Comparison of ENCODE assay signal across 8 cellular contexts in the genomic region with DNA sequence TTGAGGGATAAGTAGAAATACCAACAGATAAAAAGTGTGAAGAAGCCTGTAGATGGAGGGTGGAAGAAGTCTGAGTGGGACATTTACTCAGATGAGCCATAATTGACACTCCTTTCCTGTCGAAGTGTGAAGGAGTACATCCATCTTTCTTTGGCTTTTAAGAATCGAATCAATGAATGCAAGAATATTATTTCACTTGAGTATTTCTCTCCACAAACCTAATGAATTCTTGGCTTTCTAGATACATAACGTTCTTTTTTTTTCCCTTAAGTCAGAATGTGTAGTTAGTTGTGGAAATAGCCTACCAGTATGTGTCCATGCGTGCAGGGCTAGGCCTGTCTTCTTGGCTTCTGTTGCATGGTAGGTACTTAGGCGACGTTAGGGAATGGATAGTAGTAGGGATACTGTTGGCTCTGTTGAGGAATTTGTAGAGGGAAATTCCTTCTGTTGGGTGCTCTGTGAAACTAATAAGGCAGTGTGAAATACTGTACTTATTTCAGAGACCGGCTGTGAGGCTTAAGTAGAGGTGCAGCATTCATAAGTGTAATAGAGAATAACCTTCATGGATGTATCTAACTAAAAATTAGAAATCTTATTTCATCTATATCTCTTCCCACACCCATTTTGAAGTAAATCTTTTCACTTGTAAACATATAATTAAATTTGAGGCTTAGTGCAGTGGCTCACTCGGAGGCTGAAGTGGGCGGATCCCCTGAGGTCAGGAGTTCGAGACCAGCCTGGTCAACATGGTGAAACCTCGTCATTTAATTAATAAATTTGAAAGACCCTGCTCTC. TPM values are rescaled to one million over a fixed set of nuclear protein-coding genes. Genes with fewer than 3 reads are reported as not detected.
DNase-seq lines count a peak whose midpoint lies in the region; ATAC-seq and TF ChIP-seq lines count a peak whose summit lies in the region.

No MANE protein-coding gene starts in this region.

- H3K9me3 ChIP-seq in OCI-LY7 (ENCODE audit: low read length) (no peaks in the 10 kb centered on the region), endodermal cell (ENCODE audit: control insufficient read depth, low read length) (no peaks in the 10 kb centered on the region)

- H2AFZ ChIP-seq in OCI-LY7 (ENCODE audit: low read length), result no peak overlapping the region

- POLR2A ChIA-PET in OCI-LY7 (lab: Charles Lee), result no interaction called here

- H3K4me2 ChIP-seq in OCI-LY7 (ENCODE audit: low read length), result peak overlapping the region; percentile 93

- no peak for TF ChIP-seq CTCF in OCI-LY7 (conservative IDR thresholded peaks at IDR 0.05; ENCODE audit: low read length)
- no peak for TF ChIP-seq CTCF in endodermal cell (conservative IDR thresholded peaks at IDR 0.05)
- no peak for TF ChIP-seq CTCF in osteocyte (IDR thresholded peaks at IDR 0.05)

- H3K27ac Mint-ChIP-seq in endodermal cell (peak overlapping the region; percentile 91), osteocyte (ENCODE audit: unreplicated experiment) (peak overlapping the region; percentile 100)

- H3K36me3 Mint-ChIP-seq in endodermal cell (ENCODE audit: low read depth), result peaks cover 52% of the 10 kb centered on the region
- peaks cover 25% of the 10 kb centered on the region for H3K36me3 Mint-ChIP-seq in osteocyte (ENCODE audit: unreplicated experiment)

- 65 to 75% methylated on average over 7 to 11 of the region's 11 CpGs for WGBS in endodermal cell (ENCODE audit: insufficient coverage in 1 of 2, insufficient read length in 1 of 2), 2 experiments

- peaks cover 35% of the 10 kb centered on the region for H3K4me1 Mint-ChIP-seq in endodermal cell
- peaks cover 73% of the 10 kb centered on the region for H3K4me1 Mint-ChIP-seq in osteocyte (ENCODE audit: unreplicated experiment)

- H4K20me1 ChIP-seq in OCI-LY7 (ENCODE audit: insufficient read depth, low read length), result peaks cover 31% of the 10 kb centered on the region

- intact Hi-C loops in OCI-LY7 (cut with micrococcal nuclease; ENCODE audit: unreplicated experiment), result loop anchor here (2.0 kb wide), 1 partner anchor 73 kb away; a partner anchor contains a TSS

- H3K79me2 ChIP-seq in OCI-LY7 (ENCODE audit: insufficient read depth, low read depth, low read length), result peaks cover 55% of the 10 kb centered on the region

- peaks cover 72% of the 10 kb centered on the region for H3K36me3 ChIP-seq in OCI-LY7 (ENCODE audit: insufficient read depth, low read length)
- peaks cover 54% of the 10 kb centered on the region for H3K36me3 ChIP-seq in endodermal cell (ENCODE audit: control insufficient read depth, insufficient read depth, low read length)

- CTCF ChIA-PET in OCI-LY7 (lab: Charles Lee; ENCODE audit: unreplicated experiment), result no interaction called here

- H3K9me2 ChIP-seq in OCI-LY7 (ENCODE audit: insufficient read depth, low read length), result no peaks in the 10 kb centered on the region

- no peaks in the 10 kb centered on the region for H3K9me3 Mint-ChIP-seq in endodermal cell
- H3K9me3 Mint-ChIP-seq in osteocyte (ENCODE audit: unreplicated experiment), result no peaks in the 10 kb centered on the region

- H3K27ac ChIP-seq in OCI-LY7 (ENCODE audit: low read depth, low read length, poor library complexity, severe bottlenecking), result peak overlapping the region; percentile 93
- no peak overlapping the region for H3K27ac ChIP-seq in endodermal cell (ENCODE audit: low read depth, low read length)

- DNase-seq in ELR (ENCODE audit: low read depth) (peak; percentile 31), OCI-LY7 (ENCODE audit: low spot score) (peak; percentile 32), endodermal cell (no peak), osteocyte (ENCODE audit: extremely low spot score, unreplicated experiment) (no peak), MV-4-11 (lab: John Stamatoyannopoulos, UW) (no peak), NCI-H226 (no peak)
- DNase-seq in activated effector memory CD4-positive, alpha-beta T cell treated with Interleukin-2 at 50 U/mL for 16 hours, result no peak

- no peaks in the 10 kb centered on the region for H3K27me3 ChIP-seq in endodermal cell (ENCODE audit: control insufficient read depth, insufficient read depth, low read length, poor library complexity, severe bottlenecking)

- H3K4me3 Mint-ChIP-seq in endodermal cell, result peak overlapping the region; percentile 98
- H3K4me3 Mint-ChIP-seq in osteocyte (ENCODE audit: unreplicated experiment), result peak overlapping the region; percentile 100

- H3K27me3 Mint-ChIP-seq in endodermal cell (ENCODE audit: insufficient read depth) (no peaks in the 10 kb centered on the region), osteocyte (ENCODE audit: unreplicated experiment) (no peaks in the 10 kb centered on the region)

- peak overlapping the region; percentile 91 for H3K9ac ChIP-seq in endodermal cell (ENCODE audit: extremely low read depth, low read length, poor library complexity, severe bottlenecking)

- H3K4me1 ChIP-seq in OCI-LY7 (ENCODE audit: insufficient read depth, low read length, poor library complexity, severe bottlenecking) (peaks cover 59% of the 10 kb centered on the region), endodermal cell (ENCODE audit: control insufficient read depth, insufficient read depth, low read length) (no peaks in the 10 kb centered on the region)

- no TSS peak for BruUV-seq in OCI-LY7 (replicated peaks; lab: Mats Ljungman, UMichigan)

- H3K4me3 ChIP-seq in OCI-LY7 (ENCODE audit: low read depth, low read length, poor library complexity, severe bottlenecking) (peak overlapping the region; percentile 97), endodermal cell (ENCODE audit: low read length) (peak overlapping the region; percentile 98)

- no peak for ATAC-seq in HG03159 (IDR thresholded peaks at IDR 0.05; ENCODE audit: unreplicated experiment)

RNA-seq across cellular contexts. Expression of a gene that starts 1.5 kb away (rescaled TPM):
- total RNA-seq in OCI-LY7 (2014; rRNA removed; shearing (Covaris generic)), result 7,191 and 8,620 TPM in 2 replicates
- total RNA-seq in OCI-LY7 (2022) (4,034 and 4,317 TPM in 2 replicates), endodermal cell (1,000 to 10,000 TPM; 2,541 to 3,009 TPM), osteocyte (2,180 and 2,216 TPM in 2 replicates)
- polyA plus RNA-seq in endodermal cell (2013, experiment 1 of 2), result 3,245 TPM
- 3,023 TPM for polyA plus RNA-seq in endodermal cell (2013, experiment 2 of 2)

RNA-seq across cellular contexts. Expression of a gene that starts 1.6 kb away (rescaled TPM):
- 50.4 and 53.5 TPM in 2 replicates for total RNA-seq in OCI-LY7 (2014; rRNA removed; shearing (Covaris generic))
- total RNA-seq in OCI-LY7 (2022) (73.5 and 80.3 TPM in 2 replicates), endodermal cell (10 to 100 TPM; 51.4 to 63.9 TPM), osteocyte (60.3 and 67.4 TPM in 2 replicates)
- polyA plus RNA-seq in endodermal cell (2013, experiment 1 of 2), result 63.6 TPM
- polyA plus RNA-seq in endodermal cell (2013, experiment 2 of 2), result 53.0 TPM

RNA-seq across cellular contexts. Expression of a gene that starts 3.6 kb away (rescaled TPM):
- total RNA-seq in OCI-LY7 (2014; rRNA removed; shearing (Covaris generic)), result 13.1 and 14.2 TPM in 2 replicates
- total RNA-seq in OCI-LY7 (2022) (14.1 and 17.3 TPM in 2 replicates), endodermal cell (1 to 10 TPM; 3.9 to 5.5 TPM), osteocyte (6.3 and 6.5 TPM in 2 replicates)
- polyA plus RNA-seq in endodermal cell (2013, experiment 1 of 2), result 3.5 TPM
- polyA plus RNA-seq in endodermal cell (2013, experiment 2 of 2), result 3.2 TPM

RNA-seq across cellular contexts. Expression of a gene that starts 15.7 kb away (rescaled TPM):
- total RNA-seq in OCI-LY7 (2014; rRNA removed; shearing (Covaris generic)), result 127 and 129 TPM in 2 replicates
- total RNA-seq in OCI-LY7 (2022) (71.4 and 83.3 TPM in 2 replicates), endodermal cell (10 to 100 TPM; 42.9 to 62.5 TPM), osteocyte (59.1 and 63.4 TPM in 2 replicates)
- 41.0 TPM for polyA plus RNA-seq in endodermal cell (2013, experiment 1 of 2)
- polyA plus RNA-seq in endodermal cell (2013, experiment 2 of 2), result 32.0 TPM

RNA-seq across cellular contexts. Expression of a gene that starts 16.1 kb away (rescaled TPM):
- 72.5 and 112 TPM in 2 replicates for total RNA-seq in OCI-LY7 (2014; rRNA removed; shearing (Covaris generic))
- total RNA-seq in OCI-LY7 (2022) (65.4 and 90.6 TPM in 2 replicates), endodermal cell (10 to 100 TPM; 69.9 to 86.4 TPM), osteocyte (29.7 and 30.3 TPM in 2 replicates)
- polyA plus RNA-seq in endodermal cell (2013, experiment 1 of 2), result 91.1 TPM
- 84.9 TPM for polyA plus RNA-seq in endodermal cell (2013, experiment 2 of 2)

Comparison
In these comparisons a context has a peak if more than half of its experiments do, and no peak if none do; other contexts are left out.
1. DNase-seq: peak in ELR (single experiment) and OCI-LY7 (single experiment); none in endodermal cell (single experiment), osteocyte (single experiment), activated effector memory CD4-positive, alpha-beta T cell treated with Interleukin-2 at 50 U/mL for 16 hours (single experiment), MV-4-11 (single experiment) and NCI-H226 (single experiment).